ENCODE assay signal across 8 cellular contexts in the genomic region with DNA sequence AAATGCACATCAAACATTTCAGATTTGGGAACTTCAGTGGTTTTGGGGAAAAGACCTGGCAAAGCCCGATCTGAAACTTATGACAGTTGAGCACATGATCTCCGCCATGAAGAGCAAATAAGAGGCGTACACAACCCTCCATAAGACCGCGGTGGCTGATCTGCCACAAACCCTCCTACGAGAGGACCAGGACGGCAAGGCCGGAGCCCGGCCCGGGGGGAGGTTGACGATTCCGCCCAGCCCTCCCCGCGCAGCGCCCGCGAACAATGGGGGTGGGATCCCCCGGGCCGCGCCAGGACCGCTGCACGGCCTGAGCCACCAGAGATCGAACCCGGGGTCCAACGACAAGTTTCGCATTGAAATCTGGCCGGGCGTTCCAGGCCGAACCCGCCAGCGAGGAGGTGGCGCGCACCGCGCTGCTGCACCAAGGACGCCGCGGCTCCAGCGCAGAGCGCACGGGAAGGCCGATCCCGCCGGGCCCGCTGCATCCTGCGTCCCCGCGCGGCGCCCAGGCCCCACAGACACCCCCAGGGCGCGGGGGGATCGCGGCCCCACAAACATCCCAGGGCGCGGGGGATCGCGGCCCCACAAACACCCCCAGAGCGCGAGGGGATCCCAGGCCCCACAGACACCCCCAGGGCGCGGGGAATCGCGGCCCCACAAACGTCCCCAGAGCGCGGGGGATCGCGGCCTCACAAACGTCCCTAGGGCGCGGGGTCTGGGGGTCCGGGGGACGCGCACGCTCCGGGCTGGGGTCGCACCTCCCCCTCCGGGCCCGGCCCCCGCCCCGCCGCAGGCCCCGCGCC. TPM values are rescaled to one million over a fixed set of nuclear protein-coding genes. Genes with fewer than 3 reads are reported as not detected.
A peak's percentile ranks its signal among the peaks of the same experiment; 100 is the strongest.
DNase-seq lines count a peak whose midpoint lies in the region; ATAC-seq and TF ChIP-seq lines count a peak whose summit lies in the region.

No MANE protein-coding gene starts in this region.

- no peak for TF ChIP-seq POLR2A in spleen (IDR thresholded peaks at IDR 0.05)

- H3K9me3 ChIP-seq in spleen: peaks cover 0 to 6% (median 0%) of the 10 kb centered on the region in 8 donors

- peaks cover 9% of the 10 kb centered on the region for H3K4me1 Mint-ChIP-seq in activated T-cell treated with anti-CD3 and anti-CD28 coated beads, Interleukin-2, amount 50 U/mL, for 24 hours (ENCODE audit: low read depth)
- peaks cover 79% of the 10 kb centered on the region for H3K4me1 Mint-ChIP-seq in brain
- H3K4me1 Mint-ChIP-seq in activated T-helper 17 cell treated with anti-CD3 and anti-CD28 coated beads, Interleukin-2, amount 50 U/mL, for 72 hours: peaks cover 5% of the 10 kb centered on the region

- no peak for TF ChIP-seq CTCF in brain (conservative IDR thresholded peaks at IDR 0.05)
- TF ChIP-seq CTCF in spleen (IDR thresholded peaks at IDR 0.05 in 8 of 11, conservative IDR thresholded peaks at IDR 0.05 in 3 of 11): no peak

- H3K4me3 Mint-ChIP-seq in activated T-cell treated with anti-CD3 and anti-CD28 coated beads, Interleukin-2, amount 50 U/mL, for 24 hours: peak overlapping the region; percentile 23
- H3K4me3 Mint-ChIP-seq in brain: peak overlapping the region; percentile 83 to 97 (median 90)
- H3K4me3 Mint-ChIP-seq in activated T-helper 17 cell treated with anti-CD3 and anti-CD28 coated beads, Interleukin-2, amount 50 U/mL, for 72 hours: no peak overlapping the region

- 5 to 18% (median 6%) methylated on average over 36 to 85 of the region's 85 CpGs for WGBS in spleen, 5 donors

- peak overlapping the region; percentile 40 to 72 (median 52) for H3K4me3 ChIP-seq in spleen

- intact Hi-C loops in spleen (cut with DNase I; ENCODE audit: low total_unique reads): loop anchor here (10.0 kb wide), 1 partner anchor 174 kb away; no protein-coding TSS in a partner anchor

- DNase-seq in activated T-cell treated with anti-CD3 and anti-CD28 coated beads, Interleukin-2, amount 50 U/mL, for 24 hours: no peak
- no peak for DNase-seq in activated T-cell treated with anti-CD3 and anti-CD28 coated beads, Interleukin-2, amount 50 U/mL, for 48 hours
- DNase-seq in iPS-NIHi11 (ENCODE audit: low spot score) (peak; percentile 74), spleen (no peak), kidney glomerular epithelial cell (lab: John Stamatoyannopoulos, UW) (no peak), ureter (ENCODE audit: low spot score) (no peak)

- no peaks in the 10 kb centered on the region for H3K9me3 Mint-ChIP-seq in activated T-cell treated with anti-CD3 and anti-CD28 coated beads, Interleukin-2, amount 50 U/mL, for 24 hours
- H3K9me3 Mint-ChIP-seq in brain: peaks cover 0 to 4% (median 0%) of the 10 kb centered on the region in 5 experiments
- no peaks in the 10 kb centered on the region for H3K9me3 Mint-ChIP-seq in activated T-helper 17 cell treated with anti-CD3 and anti-CD28 coated beads, Interleukin-2, amount 50 U/mL, for 72 hours

- no peaks in the 10 kb centered on the region for H3K36me3 ChIP-seq in spleen

- H3K27ac Mint-ChIP-seq in activated T-cell treated with anti-CD3 and anti-CD28 coated beads, Interleukin-2, amount 50 U/mL, for 24 hours: no peak overlapping the region
- peak overlapping the region; percentile 82 to 97 (median 93) for H3K27ac Mint-ChIP-seq in brain
- H3K27ac Mint-ChIP-seq in activated T-helper 17 cell treated with anti-CD3 and anti-CD28 coated beads, Interleukin-2, amount 50 U/mL, for 72 hours: no peak overlapping the region

- peaks cover 59% of the 10 kb centered on the region for H3K27me3 Mint-ChIP-seq in activated T-cell treated with anti-CD3 and anti-CD28 coated beads, Interleukin-2, amount 50 U/mL, for 24 hours
- H3K27me3 Mint-ChIP-seq in brain: peaks cover 4% of the 10 kb centered on the region
- H3K27me3 Mint-ChIP-seq in activated T-helper 17 cell treated with anti-CD3 and anti-CD28 coated beads, Interleukin-2, amount 50 U/mL, for 72 hours: peaks cover 47% of the 10 kb centered on the region

- peak overlapping the region in 7 of 8 donors; percentile 65 to 78 (median 75) for H3K27ac ChIP-seq in spleen

- peaks cover 0 to 76% (median 14%) of the 10 kb centered on the region in 7 donors for H3K27me3 ChIP-seq in spleen (replicated peaks in 1 of 7)

- peaks cover 0 to 27% (median 10%) of the 10 kb centered on the region in 6 donors for H3K4me1 ChIP-seq in spleen

- no peak for ATAC-seq in activated T-helper 17 cell treated with anti-CD3 and anti-CD28 coated beads, Interleukin-2, amount 50 U/mL, for 72 hours (replicated peaks)

- H3K36me3 Mint-ChIP-seq in activated T-cell treated with anti-CD3 and anti-CD28 coated beads, Interleukin-2, amount 50 U/mL, for 24 hours (ENCODE audit: low read depth): no peaks in the 10 kb centered on the region
- peaks cover 21% of the 10 kb centered on the region for H3K36me3 Mint-ChIP-seq in brain
- H3K36me3 Mint-ChIP-seq in activated T-helper 17 cell treated with anti-CD3 and anti-CD28 coated beads, Interleukin-2, amount 50 U/mL, for 72 hours (ENCODE audit: low read depth): no peaks in the 10 kb centered on the region

RNA-seq across cellular contexts. Expression of a gene that starts 0.6 kb away (rescaled TPM):
- polyA plus RNA-seq in brain (ENCODE audit: insufficient read depth, low read depth, low replicate concordance): 22.3 TPM
- total RNA-seq in spleen: 10 to 100 TPM in 4 of 7 donors, 1 to 10 TPM in 3; 6.9 to 13.1 (median 10.3) TPM
- 1 to 10 TPM; 2.2 to 3.4 (median 3.2) TPM for polyA plus RNA-seq in spleen
- total RNA-seq in activated T-helper 17 cell treated with anti-CD3 and anti-CD28 coated beads, Interleukin-2, amount 50 U/mL, for 72 hours: 1 to 10 TPM; 1.1 to 1.9 TPM
- total RNA-seq in ureter: 26.8 TPM

Comparison
In these comparisons a context has a peak if more than half of its experiments do, and no peak if none do; other contexts are left out.
1. H3K27ac Mint-ChIP-seq: peak in brain (5 of 5); none in activated T-cell treated with anti-CD3 and anti-CD28 coated beads, Interleukin-2, amount 50 U/mL, for 24 hours (single experiment) and activated T-helper 17 cell treated with anti-CD3 and anti-CD28 coated beads, Interleukin-2, amount 50 U/mL, for 72 hours (single experiment).